In the genomic region with DNA sequence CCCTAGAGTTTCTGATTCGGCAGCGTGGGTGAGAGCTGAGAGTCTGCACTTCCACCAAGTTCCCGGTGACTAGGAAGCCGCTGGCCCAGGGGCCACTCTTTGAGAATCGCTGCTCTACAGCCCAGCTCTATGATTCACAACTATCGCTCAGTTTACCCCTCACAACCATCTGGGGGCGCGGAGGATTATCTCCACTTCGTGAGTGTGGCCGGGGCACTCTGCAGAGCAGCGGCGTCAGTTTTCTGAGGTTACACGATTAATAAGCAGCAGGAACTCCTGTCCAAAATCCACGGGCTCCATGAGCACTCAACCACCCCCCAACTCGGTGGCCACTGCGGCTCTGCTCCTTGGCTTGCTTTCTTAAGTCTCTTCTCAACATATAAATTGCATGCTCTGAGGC, we compare ENCODE assay signal across 11 cellular contexts. TPM values are rescaled to one million over a fixed set of nuclear protein-coding genes. Genes with fewer than 3 reads are reported as not detected.
DNase-seq lines count a peak whose midpoint lies in the region; ATAC-seq and TF ChIP-seq lines count a peak whose summit lies in the region.
"Had no signal": no experiment of that assay in that cellular context is flagged by ENCODE, and none has a peak within 500 bp of the region (broad histone marks: within the 10 kb centered on the region; RNA-seq: fewer than 3 reads in every experiment).

No MANE protein-coding gene starts in this region.

- H3K4me2 ChIP-seq in HCT116 (ENCODE audit: low read length), result peak overlapping the region; percentile 39; the same call in 1 of the 2 replicates

- DNase-seq in HCT116 (ENCODE audit: low read depth, low spot score), result no peak
- no peak for DNase-seq in neural crest cell (ENCODE audit: low read depth, low spot score)
- DNase-seq in spleen, result peak; percentile 51
- DNase-seq in activated CD8-positive, alpha-beta memory T cell treated with anti-CD3 and anti-CD28 coated beads, Interleukin-2, amount 10 ng/mL, durations not matched to agents 7 days and 5 days, result no peak
- DNase-seq: RPMI8226, SW 1271 had no signal

- no peak overlapping the region for H3K4me3 ChIP-seq in HCT116 (replicated peaks in 1 of 2; ENCODE audit: low read depth in 1 of 2, low read length in 2 of 2)
- no peak overlapping the region for H3K4me3 ChIP-seq in spleen
- H3K4me3 ChIP-seq: MG63, SJSA1 had no signal

- no peak overlapping the region for H3K27ac Mint-ChIP-seq in neural crest cell (ENCODE audit: unreplicated experiment)
- H3K27ac Mint-ChIP-seq in activated CD8-positive, alpha-beta memory T cell treated with anti-CD3 and anti-CD28 coated beads, Interleukin-2, amount 10 ng/mL, durations not matched to agents 7 days and 5 days, result no peak overlapping the region

- H3K27me3 ChIP-seq in HCT116 (ENCODE audit: insufficient read depth, low read length) (no peaks in the 10 kb centered on the region), spleen (replicated peaks in 1 of 7) (no peaks in the 10 kb centered on the region)
- H3K27me3 ChIP-seq: MG63, SJSA1 had no signal

- TF ChIP-seq POLR2A in HCT116 (IDR thresholded peaks at IDR 0.05; ENCODE audit: borderline replicate concordance, extremely low read depth, insufficient read depth, insufficient read length) (no peak), spleen (IDR thresholded peaks at IDR 0.05) (no peak)

- no peaks in the 10 kb centered on the region for H3K36me3 Mint-ChIP-seq in neural crest cell (ENCODE audit: low read depth)
- no peaks in the 10 kb centered on the region for H3K36me3 Mint-ChIP-seq in activated CD8-positive, alpha-beta memory T cell treated with anti-CD3 and anti-CD28 coated beads, Interleukin-2, amount 10 ng/mL, durations not matched to agents 7 days and 5 days

- 93 to 95% (median 94%) methylated on average over 16 of the region's 16 CpGs for WGBS in spleen, 5 donors

- CTCF ChIA-PET in HCT116 (lab: Charles Lee), result no interaction called here
- CTCF ChIA-PET in activated CD8-positive, alpha-beta memory T cell treated with anti-CD3 and anti-CD28 coated beads, Interleukin-2, amount 10 ng/mL, durations not matched to agents 7 days and 5 days (lab: Charles Lee), result no interaction called here

- no peak overlapping the region for H3K9ac ChIP-seq in HCT116 (ENCODE audit: low read length)

- no peak for ATAC-seq in HCT116
- ATAC-seq in HG03354 (IDR thresholded peaks at IDR 0.05; ENCODE audit: poor library complexity, severe bottlenecking, unreplicated experiment), result no peak
- no peak for ATAC-seq in GM18498 (IDR thresholded peaks at IDR 0.05; ENCODE audit: unreplicated experiment)
- ATAC-seq in activated CD8-positive, alpha-beta memory T cell treated with anti-CD3 and anti-CD28 coated beads, Interleukin-2, amount 10 ng/mL, durations not matched to agents 7 days and 5 days, result no peak

- peaks cover 77% of the 10 kb centered on the region for H3K4me1 Mint-ChIP-seq in neural crest cell
- peaks cover 22% of the 10 kb centered on the region for H3K4me1 Mint-ChIP-seq in activated CD8-positive, alpha-beta memory T cell treated with anti-CD3 and anti-CD28 coated beads, Interleukin-2, amount 10 ng/mL, durations not matched to agents 7 days and 5 days

- H3K9me2 ChIP-seq in HCT116 (ENCODE audit: insufficient read depth), result no peaks in the 10 kb centered on the region

- peak overlapping the region; percentile 36 for H3K4me3 Mint-ChIP-seq in neural crest cell
- H3K4me3 Mint-ChIP-seq in activated CD8-positive, alpha-beta memory T cell treated with anti-CD3 and anti-CD28 coated beads, Interleukin-2, amount 10 ng/mL, durations not matched to agents 7 days and 5 days, result no peak overlapping the region

- H3K9me3 Mint-ChIP-seq in neural crest cell, result no peaks in the 10 kb centered on the region
- no peaks in the 10 kb centered on the region for H3K9me3 Mint-ChIP-seq in activated CD8-positive, alpha-beta memory T cell treated with anti-CD3 and anti-CD28 coated beads, Interleukin-2, amount 10 ng/mL, durations not matched to agents 7 days and 5 days (ENCODE audit: low read depth)

- BruUV-seq in HCT116 (replicated peaks; lab: Mats Ljungman, UMichigan), result no TSS peak

- TF ChIP-seq RAD21 in HCT116 (IDR thresholded peaks at IDR 0.05; ENCODE audit: low read depth), result no peak

- H3K4me1 ChIP-seq in HCT116 (ENCODE audit: control insufficient read depth in 1 of 2, insufficient read depth in 2 of 2, low read length in 2 of 2) (peaks cover 11 to 23% of the 10 kb centered on the region in 2 experiments), spleen (peaks cover 0 to 47% (median 30%) of the 10 kb centered on the region in 6 donors)
- H3K4me1 ChIP-seq: SJSA1 had no signal

- H3K9me3 ChIP-seq in HCT116 (ENCODE audit: control insufficient read depth in 1 of 2, insufficient read depth in 1 of 2, low read depth in 1 of 2, low read length in 2 of 2), result no peaks in the 10 kb centered on the region
- no peaks in the 10 kb centered on the region for H3K9me3 ChIP-seq in spleen
- H3K9me3 ChIP-seq: MG63, SJSA1 had no signal

- no peaks in the 10 kb centered on the region for H3K79me2 ChIP-seq in HCT116 (ENCODE audit: insufficient read depth, low read length)

- H3K27ac ChIP-seq in HCT116 (ENCODE audit: low read depth, low read length), result no peak overlapping the region
- peak overlapping the region; percentile 77 for H3K27ac ChIP-seq in VCaP
- H3K27ac ChIP-seq in spleen, result no peak overlapping the region
- H3K27ac ChIP-seq: SJSA1 had no signal

- H3K27me3 Mint-ChIP-seq in neural crest cell (ENCODE audit: low read depth), result no peaks in the 10 kb centered on the region
- no peaks in the 10 kb centered on the region for H3K27me3 Mint-ChIP-seq in activated CD8-positive, alpha-beta memory T cell treated with anti-CD3 and anti-CD28 coated beads, Interleukin-2, amount 10 ng/mL, durations not matched to agents 7 days and 5 days

- no peak overlapping the region for H2AFZ ChIP-seq in HCT116 (ENCODE audit: low read depth, low read length, poor library complexity, severe bottlenecking)

- no peaks in the 10 kb centered on the region for H4K20me1 ChIP-seq in HCT116 (ENCODE audit: insufficient read depth)

- intact Hi-C loops in HCT116 (cut with micrococcal nuclease), result no loop called here
- intact Hi-C loops in spleen (cut with DNase I; ENCODE audit: low total_unique reads), result no loop called here

- no peaks in the 10 kb centered on the region for H3K36me3 ChIP-seq in HCT116 (ENCODE audit: control insufficient read depth in 1 of 2, insufficient read depth in 2 of 2, low read length in 2 of 2)
- peaks cover 0 to 4% (median 0%) of the 10 kb centered on the region in 6 donors for H3K36me3 ChIP-seq in spleen
- H3K36me3 ChIP-seq: MG63, SJSA1 had no signal

- TF ChIP-seq CTCF in HCT116 (IDR thresholded peaks at IDR 0.05 in 2 of 3, conservative IDR thresholded peaks at IDR 0.05 in 1 of 3; ENCODE audit: borderline replicate concordance in 1 of 3, insufficient read depth in 1 of 3, low read depth in 2 of 3, low read length in 2 of 3) (no peak), VCaP (conservative IDR thresholded peaks at IDR 0.05) (no peak), neural crest cell (conservative IDR thresholded peaks at IDR 0.05) (no peak), spleen (IDR thresholded peaks at IDR 0.05 in 8 of 11, conservative IDR thresholded peaks at IDR 0.05 in 3 of 11) (no peak)

- RAD21 ChIA-PET in HCT116 (lab: Charles Lee; ENCODE audit: low non-redundant PET in 1 of 2, low total read pairs in 2 of 2, uncharacterized antibody in 2 of 2, unreplicated experiment in 2 of 2), result no interaction called here

- POLR2A ChIA-PET in HCT116 (lab: Charles Lee), result no interaction called here

TF ChIP-seq in HCT116, 20 proteins besides CTCF, POLR2A, EP300 and RAD21 (continues in another document):
- TF ChIP-seq JUND (IDR thresholded peaks at IDR 0.05) (no peak), CBX3 (IDR thresholded peaks at IDR 0.05; ENCODE audit: low read depth) (no peak), SRF (IDR thresholded peaks at IDR 0.05; ENCODE audit: low read depth) (no peak), EZH2 (IDR thresholded peaks at IDR 0.05) (no peak), EGR1 (IDR thresholded peaks at IDR 0.05; ENCODE audit: low read depth) (no peak), POLR2AphosphoS5 (IDR thresholded peaks at IDR 0.05; ENCODE audit: low read depth, low read length) (no peak), FOSL1 (IDR thresholded peaks at IDR 0.05; ENCODE audit: low read depth) (no peak), TCF7L2 (IDR thresholded peaks at IDR 0.05; ENCODE audit: borderline replicate concordance, extremely low read depth, insufficient read depth, insufficient read length) (no peak), EZH2phosphoT487 (IDR thresholded peaks at IDR 0.05; ENCODE audit: borderline replicate concordance) (no peak)
- TF ChIP-seq, protein P1, sequence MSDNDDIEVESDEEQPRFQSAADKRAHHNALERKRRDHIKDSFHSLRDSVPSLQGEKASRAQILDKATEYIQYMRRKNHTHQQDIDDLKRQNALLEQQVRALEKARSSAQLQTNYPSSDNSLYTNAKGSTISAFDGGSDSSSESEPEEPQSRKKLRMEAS (IDR thresholded peaks at IDR 0.05), result no peak

RNA-seq across cellular contexts. Expression of a gene that starts 19.3 kb away (rescaled TPM):
- total RNA-seq in HCT116 (2021; ENCODE audit: unreplicated experiment) (5.7 TPM), neural crest cell (9.3 and 9.5 TPM in 2 replicates), spleen (10 to 100 TPM in 1 of 7 donors, 1 to 10 TPM in 6; 5.1 to 11.0 (median 6.8) TPM)
- polyA plus RNA-seq in HCT116 (2012), result 6.3 and 6.9 TPM in 2 replicates
- 1 to 10 TPM; 1.3 to 2.2 (median 1.7) TPM for polyA plus RNA-seq in spleen
- 10 to 100 TPM in 1 of 2 experiments, 1 to 10 TPM in 1; 6.2 to 11.5 TPM for total RNA-seq in activated CD8-positive, alpha-beta memory T cell treated with anti-CD3 and anti-CD28 coated beads, Interleukin-2, amount 10 ng/mL, durations not matched to agents 7 days and 5 days

RNA-seq across cellular contexts. Expression of a gene that starts 54.2 kb away (rescaled TPM):
- 24.4 TPM for total RNA-seq in HCT116 (2021; ENCODE audit: unreplicated experiment)
- 9.4 and 11.2 TPM in 2 replicates for polyA plus RNA-seq in HCT116 (2012)
- 10.2 and 11.2 TPM in 2 replicates for total RNA-seq in neural crest cell
- total RNA-seq in spleen, result 10 to 100 TPM; 51.5 to 92.9 (median 68.4) TPM
- polyA plus RNA-seq in spleen, result 10 to 100 TPM; 11.9 to 23.3 (median 13.9) TPM
- 100 to 1,000 TPM in 1 of 2 experiments, 10 to 100 TPM in 1; 84.6 to 128 TPM for total RNA-seq in activated CD8-positive, alpha-beta memory T cell treated with anti-CD3 and anti-CD28 coated beads, Interleukin-2, amount 10 ng/mL, durations not matched to agents 7 days and 5 days
